ENCODE assay signal across 8 cellular contexts in the genomic region with DNA sequence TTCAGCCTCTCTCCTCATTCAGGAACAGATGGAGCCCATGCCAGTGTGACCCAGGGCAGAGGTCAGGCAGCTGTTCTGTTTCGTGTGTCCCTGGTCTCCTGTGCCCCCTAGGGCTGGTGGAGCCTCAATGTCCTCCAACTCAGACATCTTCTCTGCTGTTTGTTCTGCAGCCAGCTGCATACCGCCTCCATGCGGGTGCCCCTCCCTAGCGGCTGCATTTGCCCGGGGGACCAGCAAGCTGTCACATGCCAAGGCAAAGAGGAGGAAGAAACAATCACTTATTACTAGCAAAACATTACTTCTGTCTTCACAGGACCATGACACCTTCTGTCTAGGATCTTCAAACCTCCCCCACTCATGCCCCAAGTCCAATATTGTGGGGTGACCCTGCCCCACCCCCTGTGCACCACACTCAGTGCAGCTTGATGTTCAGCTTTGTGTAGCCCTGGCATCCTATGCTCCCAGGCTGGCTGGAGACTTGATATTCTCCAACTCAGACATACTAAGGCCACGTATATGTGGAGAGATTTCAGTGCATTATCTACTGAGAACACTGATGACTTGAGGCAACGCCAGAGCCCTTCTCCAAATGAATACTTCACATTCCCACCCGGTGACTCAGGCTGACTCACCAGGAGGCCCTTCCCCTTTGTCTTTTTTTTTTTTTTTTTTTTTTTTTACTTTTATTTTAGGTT.
DNase-seq lines count a peak whose midpoint lies in the region; ATAC-seq lines count a peak whose summit lies in the region.

No MANE protein-coding gene starts in this region.

- no peaks in the 10 kb centered on the region for H3K27me3 ChIP-seq in mesenchymal stem cell (ENCODE audit: control insufficient read depth in 1 of 2, insufficient read depth in 1 of 2, low read length in 2 of 2)

- H2BK15ac ChIP-seq in mesenchymal stem cell (ENCODE audit: low read depth, poor library complexity, severe bottlenecking) = no peak overlapping the region

- H3K9me3 ChIP-seq in mesenchymal stem cell (ENCODE audit: control insufficient read depth, low read length) = no peaks in the 10 kb centered on the region

- H3K27me3 Mint-ChIP-seq in activated naive CD8-positive, alpha-beta T cell treated with anti-CD3 and anti-CD28 coated beads, Interleukin-2, amount 50 U/mL, for 24 hours = peaks cover 1% of the 10 kb centered on the region

- peak overlapping the region; percentile 27 for H2BK120ac ChIP-seq in mesenchymal stem cell (ENCODE audit: low read depth, low read length)

- DNase-seq in COLO829 (ENCODE audit: low spot score) = peak; percentile 96
- peak; percentile 88 for DNase-seq in LoVo (ENCODE audit: low spot score)
- DNase-seq in dedifferentiated amniotic fluid mesenchymal stem cell (ENCODE audit: extremely low spot score) = peak; percentile 76
- DNase-seq in mesenchymal stem cell = peak; percentile 96
- DNase-seq in NCI-H1930 (lab: John Stamatoyannopoulos, UW) = no peak
- no peak for DNase-seq in activated naive CD8-positive, alpha-beta T cell treated with anti-CD3 and anti-CD28 coated beads, Interleukin-2, amount 50 U/mL, for 24 hours

- peak overlapping the region; percentile 16 to 60 for H3K4ac ChIP-seq in mesenchymal stem cell (ENCODE audit: low read depth in 1 of 2, low read length in 2 of 2)

- peak overlapping the region; percentile 19 for H3K9ac ChIP-seq in mesenchymal stem cell (ENCODE audit: low read length)

- H3K4me3 ChIP-seq in mesenchymal stem cell (ENCODE audit: insufficient read depth in 1 of 2, low read depth in 1 of 2, low read length in 2 of 2) = no peak overlapping the region

- H3K23ac ChIP-seq in mesenchymal stem cell (ENCODE audit: low read length in 2 of 2) = peak overlapping the region in 1 of 2 experiments; percentile 79

- H4K8ac ChIP-seq in mesenchymal stem cell (ENCODE audit: low read length) = peak overlapping the region; percentile 14

- no peak overlapping the region for H3K4me2 ChIP-seq in mesenchymal stem cell (ENCODE audit: low read length, poor library complexity, severe bottlenecking)

- H3K27ac Mint-ChIP-seq in activated naive CD8-positive, alpha-beta T cell treated with anti-CD3 and anti-CD28 coated beads, Interleukin-2, amount 50 U/mL, for 24 hours = no peak overlapping the region

- peak overlapping the region; percentile 65 to 99 for H2BK12ac ChIP-seq in mesenchymal stem cell (ENCODE audit: low read length in 2 of 2)

- H2BK5ac ChIP-seq in mesenchymal stem cell (ENCODE audit: low read depth, low read length, poor library complexity, severe bottlenecking) = peak overlapping the region; percentile 37

- H3K4me3 Mint-ChIP-seq in activated naive CD8-positive, alpha-beta T cell treated with anti-CD3 and anti-CD28 coated beads, Interleukin-2, amount 50 U/mL, for 24 hours = no peak overlapping the region

- H3K27ac ChIP-seq in mesenchymal stem cell (ENCODE audit: low read length, poor library complexity, severe bottlenecking) = peak overlapping the region; percentile 88

- H3K4me1 ChIP-seq in mesenchymal stem cell (ENCODE audit: control insufficient read depth, insufficient read depth, low read depth, low read length) = peaks cover 10% of the 10 kb centered on the region

- peak overlapping the region; percentile 86 for H2AK5ac ChIP-seq in mesenchymal stem cell (ENCODE audit: low read length, severe bottlenecking)

- WGBS in mesenchymal stem cell = 12% methylated on average over 6 of the region's 8 CpGs

- no peaks in the 10 kb centered on the region for H3K36me3 ChIP-seq in mesenchymal stem cell (ENCODE audit: control insufficient read depth in 1 of 2, insufficient read depth in 2 of 2, low read depth in 1 of 2, low read length in 2 of 2)

- H3K18ac ChIP-seq in mesenchymal stem cell (ENCODE audit: low read depth in 1 of 2, low read length in 2 of 2) = peak overlapping the region; percentile 4 to 98

- H3K9me3 Mint-ChIP-seq in activated naive CD8-positive, alpha-beta T cell treated with anti-CD3 and anti-CD28 coated beads, Interleukin-2, amount 50 U/mL, for 24 hours = peaks cover 3% of the 10 kb centered on the region

- H2AFZ ChIP-seq in mesenchymal stem cell (ENCODE audit: low read depth, low read length) = peak overlapping the region; percentile 10

- H4K91ac ChIP-seq in mesenchymal stem cell (ENCODE audit: low read length) = peak overlapping the region; percentile 53

- no peak for ATAC-seq in HG03108 (IDR thresholded peaks at IDR 0.05; ENCODE audit: unreplicated experiment)
- no peak for ATAC-seq in GM18873 (IDR thresholded peaks at IDR 0.05; ENCODE audit: low FRiP score, unreplicated experiment)
- no peak for ATAC-seq in activated naive CD8-positive, alpha-beta T cell treated with anti-CD3 and anti-CD28 coated beads, Interleukin-2, amount 50 U/mL, for 24 hours

- H3K79me1 ChIP-seq in mesenchymal stem cell (replicated peaks; ENCODE audit: low read length, poor library complexity, severe bottlenecking) = no peaks in the 10 kb centered on the region

- H3K4me1 Mint-ChIP-seq in activated naive CD8-positive, alpha-beta T cell treated with anti-CD3 and anti-CD28 coated beads, Interleukin-2, amount 50 U/mL, for 24 hours = no peaks in the 10 kb centered on the region

- H3K36me3 Mint-ChIP-seq in activated naive CD8-positive, alpha-beta T cell treated with anti-CD3 and anti-CD28 coated beads, Interleukin-2, amount 50 U/mL, for 24 hours (ENCODE audit: low read depth) = no peaks in the 10 kb centered on the region

- H3K14ac ChIP-seq in mesenchymal stem cell (ENCODE audit: low read length in 2 of 2) = peak overlapping the region in 1 of 2 experiments; percentile 93

Comparison
In these comparisons a context has a peak if more than half of its experiments do, and no peak if none do; other contexts are left out.
1. DNase-seq: peak in COLO829 (single experiment), LoVo (single experiment), dedifferentiated amniotic fluid mesenchymal stem cell (single experiment) and mesenchymal stem cell (single experiment); none in NCI-H1930 (0 of 2) and activated naive CD8-positive, alpha-beta T cell treated with anti-CD3 and anti-CD28 coated beads, Interleukin-2, amount 50 U/mL, for 24 hours (single experiment).